In the genomic region with DNA sequence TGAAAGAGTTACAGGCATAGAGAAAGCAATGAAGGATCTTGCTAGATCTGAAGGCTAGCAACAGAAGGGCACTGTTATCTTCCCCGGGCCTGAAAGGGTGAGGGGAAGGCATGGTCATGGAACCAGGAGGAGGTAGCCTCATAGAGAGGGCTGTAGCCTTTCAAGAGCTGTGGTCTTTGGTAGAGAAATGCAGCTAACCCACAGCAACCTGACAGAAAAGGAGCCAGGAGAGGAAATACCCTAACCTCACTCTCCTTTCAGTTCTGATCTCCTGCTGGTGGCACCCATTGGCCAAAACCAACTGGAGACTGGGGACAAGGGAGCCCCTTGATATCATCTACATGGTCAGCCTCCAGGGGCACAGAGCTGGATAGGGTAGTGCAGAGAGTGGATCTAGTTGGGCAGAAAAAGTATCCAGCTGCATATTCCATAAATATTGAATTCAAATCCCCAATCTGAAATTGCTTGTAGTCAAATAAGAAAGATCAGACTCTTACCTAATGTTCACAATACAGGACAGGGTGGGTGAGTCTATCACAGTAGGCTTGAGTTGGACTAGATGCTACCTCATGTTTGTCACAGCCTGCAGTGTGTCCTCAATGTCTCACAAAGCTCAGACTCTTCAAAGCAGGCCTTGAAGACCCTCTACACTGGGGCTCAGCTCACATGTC, we compare ENCODE assay signal across 9 cellular contexts.
DNase-seq lines count a peak whose midpoint lies in the region; ATAC-seq, FAIRE-seq and TF ChIP-seq lines count a peak whose summit lies in the region.
"Had no signal": no experiment of that assay in that cellular context is flagged by ENCODE, and none has a peak within 500 bp of the region (broad histone marks: within the 10 kb centered on the region; RNA-seq: fewer than 3 reads in every experiment).

No MANE protein-coding gene starts in this region.

- POLR2A ChIA-PET in K562 (lab: Yijun Ruan, JAX): no interaction called here

- no TSS peak for BruUV-seq in K562 (replicated peaks; lab: Mats Ljungman, UMichigan)

- H3K27me3 ChIP-seq in K562 (ENCODE audit: control insufficient read depth in 2 of 2, insufficient read depth in 2 of 2, low read length in 2 of 2): no peaks in the 10 kb centered on the region
- H3K27me3 ChIP-seq: pancreas had no signal

- H3K4me3 Mint-ChIP-seq in chondrocyte (ENCODE audit: unreplicated experiment): no peak overlapping the region

- no peaks in the 10 kb centered on the region for H3K9me1 ChIP-seq in K562 (ENCODE audit: control insufficient read depth, insufficient read depth, low read length)

- TF ChIP-seq POLR2A in K562 (conservative IDR thresholded peaks at IDR 0.05): no peak

- no peak for FAIRE-seq in K562 (lab: Jason Lieb, UNC)
- FAIRE-seq: pancreas had no signal

- H3K4me3 ChIP-seq in GM12864 (ENCODE audit: low read depth, low read length) (no peak overlapping the region), K562 (no peak overlapping the region)
- H3K4me3 ChIP-seq: pancreas had no signal

- H3K36me3 Mint-ChIP-seq in chondrocyte (ENCODE audit: low read depth): no peaks in the 10 kb centered on the region

- H3K27ac ChIP-seq in K562 (ENCODE audit: extremely low read depth, low read depth, low read length): no peak overlapping the region

- H3K9me3 Mint-ChIP-seq in chondrocyte (ENCODE audit: low read depth): no peaks in the 10 kb centered on the region

- WGBS in K562 (ENCODE audit: insufficient coverage, low coverage, missing lambda C conversion rate): 14% methylated on average over 1 of the region's 1 CpG

- TF ChIP-seq RAD21 in K562 (CRISPR knock-in tag; conservative IDR thresholded peaks at IDR 0.05 in 1 of 2, IDR thresholded peaks at IDR 0.05 in 1 of 2): no peak

- no peaks in the 10 kb centered on the region for H3K79me2 ChIP-seq in K562 (ENCODE audit: control insufficient read depth, insufficient read depth, low read length)

- ATAC-seq in GM19438 (IDR thresholded peaks at IDR 0.05; ENCODE audit: low read depth, unreplicated experiment) (peak; percentile 80), HG03139 (IDR thresholded peaks at IDR 0.05; ENCODE audit: unreplicated experiment) (peak; percentile 79), K562 (peak; percentile 23; the same call in 2 of the 3 replicates)

- H3K27me3 Mint-ChIP-seq in chondrocyte (ENCODE audit: low read depth): peaks cover 2% of the 10 kb centered on the region

- peak overlapping the region in 1 of 2 experiments; percentile 19; a peak in 1 of 4 replicates for H3K9ac ChIP-seq in K562 (ENCODE audit: insufficient read depth in 1 of 2, low read depth in 2 of 2, low read length in 2 of 2)

- H3K9me3 ChIP-seq in K562 (replicated peaks; ENCODE audit: control insufficient read depth, insufficient read depth, low read depth, low read length): no peaks in the 10 kb centered on the region
- H3K9me3 ChIP-seq: pancreas had no signal

- no peak overlapping the region for H3K4me2 ChIP-seq in K562 (ENCODE audit: insufficient read depth, low read length)

- TF ChIP-seq CTCF in GM12864 (IDR thresholded peaks at IDR 0.05; ENCODE audit: low read depth, low read length, missing control alignments) (no peak), K562 (IDR thresholded peaks at IDR 0.05 in 2 of 3, conservative IDR thresholded peaks at IDR 0.05 in 1 of 3; ENCODE audit: insufficient read depth in 2 of 3, low read depth in 1 of 3, low read length in 3 of 3) (no peak), chondrocyte (IDR thresholded peaks at IDR 0.05) (no peak)

- no peak overlapping the region for H3K27ac Mint-ChIP-seq in chondrocyte (ENCODE audit: unreplicated experiment)

- no peaks in the 10 kb centered on the region for H3K36me3 ChIP-seq in K562 (ENCODE audit: control insufficient read depth, insufficient read depth, low read length)
- H3K36me3 ChIP-seq: pancreas had no signal

- H3K4me1 Mint-ChIP-seq in chondrocyte (ENCODE audit: low read depth): peaks cover 11% of the 10 kb centered on the region

- in situ Hi-C loops in K562 (cut with MboI): no loop called here

- no peaks in the 10 kb centered on the region for H4K20me1 ChIP-seq in K562 (replicated peaks; ENCODE audit: control insufficient read depth, insufficient read depth, low read length)

- CTCF ChIA-PET in K562 (lab: Yijun Ruan, JAX; ENCODE audit: low intra/inter-chr PET ratio): no interaction called here

- TF ChIP-seq EP300 in K562 (IDR thresholded peaks at IDR 0.05; ENCODE audit: low read length): no peak

- peak; percentile 27 for DNase-seq in GM12864 (ENCODE audit: low read depth)
- no peak for DNase-seq in K562 (ENCODE audit: extremely low read depth in 1 of 4, low spot score in 3 of 4)
- DNase-seq in NCI-H128 (lab: John Stamatoyannopoulos, UW; ENCODE audit: unreplicated experiment): no peak
- DNase-seq in T1000 (lab: John Stamatoyannopoulos, UW): no peak
- DNase-seq in chondrocyte (ENCODE audit: low spot score): no peak
- DNase-seq in H4 (ENCODE audit: low spot score): no peak
- DNase-seq: pancreas had no signal

- no peak overlapping the region for H2AFZ ChIP-seq in K562 (ENCODE audit: low read depth, low read length)

- H3K4me1 ChIP-seq in K562 (replicated peaks in 1 of 2; ENCODE audit: control insufficient read depth in 2 of 2, insufficient read depth in 2 of 2, low read length in 2 of 2): peaks cover 0 to 3% of the 10 kb centered on the region in 2 experiments; a peak in 2 of 5 replicates

- intact Hi-C loops in K562 (cut with micrococcal nuclease): no loop called here

TF ChIP-seq in K562, 482 proteins besides CTCF, POLR2A, EP300 and RAD21 (continues in another document):
- TF ChIP-seq, protein P1, sequence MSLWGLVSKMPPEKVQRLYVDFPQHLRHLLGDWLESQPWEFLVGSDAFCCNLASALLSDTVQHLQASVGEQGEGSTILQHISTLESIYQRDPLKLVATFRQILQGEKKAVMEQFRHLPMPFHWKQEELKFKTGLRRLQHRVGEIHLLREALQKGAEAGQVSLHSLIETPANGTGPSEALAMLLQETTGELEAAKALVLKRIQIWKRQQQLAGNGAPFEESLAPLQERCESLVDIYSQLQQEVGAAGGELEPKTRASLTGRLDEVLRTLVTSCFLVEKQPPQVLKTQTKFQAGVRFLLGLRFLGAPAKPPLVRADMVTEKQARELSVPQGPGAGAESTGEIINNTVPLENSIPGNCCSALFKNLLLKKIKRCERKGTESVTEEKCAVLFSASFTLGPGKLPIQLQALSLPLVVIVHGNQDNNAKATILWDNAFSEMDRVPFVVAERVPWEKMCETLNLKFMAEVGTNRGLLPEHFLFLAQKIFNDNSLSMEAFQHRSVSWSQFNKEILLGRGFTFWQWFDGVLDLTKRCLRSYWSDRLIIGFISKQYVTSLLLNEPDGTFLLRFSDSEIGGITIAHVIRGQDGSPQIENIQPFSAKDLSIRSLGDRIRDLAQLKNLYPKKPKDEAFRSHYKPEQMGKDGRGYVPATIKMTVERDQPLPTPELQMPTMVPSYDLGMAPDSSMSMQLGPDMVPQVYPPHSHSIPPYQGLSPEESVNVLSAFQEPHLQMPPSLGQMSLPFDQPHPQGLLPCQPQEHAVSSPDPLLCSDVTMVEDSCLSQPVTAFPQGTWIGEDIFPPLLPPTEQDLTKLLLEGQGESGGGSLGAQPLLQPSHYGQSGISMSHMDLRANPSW (CRISPR knock-in tag; IDR thresholded peaks at IDR 0.05): no peak
- TF ChIP-seq ZNF395 (CRISPR knock-in tag; IDR thresholded peaks at IDR 0.05) (no peak), ELK3 (CRISPR knock-in tag; IDR thresholded peaks at IDR 0.05) (no peak), IRF2 (CRISPR knock-in tag; IDR thresholded peaks at IDR 0.05) (no peak), SP2 (IDR thresholded peaks at IDR 0.05; ENCODE audit: extremely low read depth, low read depth, low read length, poor library complexity, severe bottlenecking) (no peak), NCOA4 (IDR thresholded peaks at IDR 0.05; ENCODE audit: partially characterized antibody) (no peak), ZNF354B (CRISPR knock-in tag; IDR thresholded peaks at IDR 0.05) (no peak), FUS (optimal IDR thresholded peaks at IDR 0.05; ENCODE audit: low read depth, low read length) (no peak), MXD1 (CRISPR knock-in tag; IDR thresholded peaks at IDR 0.05; ENCODE audit: borderline replicate concordance, poor library complexity, severe bottlenecking) (no peak)
- TF ChIP-seq, protein P2, sequence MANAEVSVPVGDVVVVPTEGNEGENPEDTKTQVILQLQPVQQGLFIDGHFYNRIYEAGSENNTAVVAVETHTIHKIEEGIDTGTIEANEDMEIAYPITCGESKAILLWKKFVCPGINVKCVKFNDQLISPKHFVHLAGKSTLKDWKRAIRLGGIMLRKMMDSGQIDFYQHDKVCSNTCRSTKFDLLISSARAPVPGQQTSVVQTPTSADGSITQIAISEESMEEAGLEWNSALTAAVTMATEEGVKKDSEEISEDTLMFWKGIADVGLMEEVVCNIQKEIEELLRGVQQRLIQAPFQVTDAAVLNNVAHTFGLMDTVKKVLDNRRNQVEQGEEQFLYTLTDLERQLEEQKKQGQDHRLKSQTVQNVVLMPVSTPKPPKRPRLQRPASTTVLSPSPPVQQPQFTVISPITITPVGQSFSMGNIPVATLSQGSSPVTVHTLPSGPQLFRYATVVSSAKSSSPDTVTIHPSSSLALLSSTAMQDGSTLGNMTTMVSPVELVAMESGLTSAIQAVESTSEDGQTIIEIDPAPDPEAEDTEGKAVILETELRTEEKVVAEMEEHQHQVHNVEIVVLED (CRISPR knock-in tag; IDR thresholded peaks at IDR 0.05): no peak

Comparison
In these comparisons a context has a peak if more than half of its experiments do, and no peak if none do; other contexts are left out.
1. ATAC-seq: peak in every context shown above with its lines; median percentile 80 in GM19438; 79 in HG03139; 23 in K562.